ENCODE assay signal across 17 cellular contexts in the genomic region with DNA sequence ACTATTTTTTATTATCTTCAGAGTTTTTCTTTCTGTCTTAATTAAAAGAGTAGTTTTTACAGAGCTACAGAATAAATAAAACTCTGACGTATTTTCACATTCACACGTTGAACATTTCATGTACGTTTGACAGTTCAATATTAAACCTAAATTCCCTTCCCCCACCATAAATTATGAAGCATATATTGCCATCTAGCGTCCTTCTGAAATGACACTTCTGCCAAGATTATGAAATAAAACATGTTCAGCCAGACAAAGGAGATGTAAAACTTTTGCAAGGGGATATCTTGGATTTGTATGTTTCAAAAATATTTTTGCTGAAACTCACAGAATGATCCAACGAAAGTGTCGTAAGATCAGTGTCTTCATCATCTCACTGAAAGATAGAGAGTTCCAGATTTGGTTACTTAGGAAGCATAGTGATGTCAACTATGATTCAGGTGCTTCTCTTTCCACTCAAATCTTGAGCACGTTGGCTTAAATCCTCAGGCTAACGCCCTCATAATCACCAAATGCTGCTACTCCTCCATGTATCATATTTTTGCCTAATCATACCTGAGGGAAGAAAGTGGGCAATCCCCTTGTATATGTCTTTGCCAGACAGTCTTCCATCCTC.
DNase-seq lines count a peak whose midpoint lies in the region; ATAC-seq and TF ChIP-seq lines count a peak whose summit lies in the region.
"Had no signal": no experiment of that assay in that cellular context is flagged by ENCODE, and none has a peak within 500 bp of the region (broad histone marks: within the 10 kb centered on the region; RNA-seq: fewer than 3 reads in every experiment).

No MANE protein-coding gene starts in this region.

- H3K9me3 ChIP-seq in ovary: no peaks in the 10 kb centered on the region
- H3K9me3 ChIP-seq: lower lobe of right lung, neutrophil, suprapubic skin had no signal

- WGBS in ovary, 3 donors: 9 to 12% (median 10%) methylated on average over 8 of the region's 8 CpGs

- no peak overlapping the region for H3K27ac ChIP-seq in ovary
- H3K27ac ChIP-seq: lower lobe of right lung, neutrophil, suprapubic skin had no signal

- peak; percentile 11 for TF ChIP-seq CTCF in GM06990 (IDR thresholded peaks at IDR 0.05; ENCODE audit: insufficient read depth, low read length, poor library complexity, severe bottlenecking)
- no peak for TF ChIP-seq CTCF in ovary (IDR thresholded peaks at IDR 0.05)

- H3K36me3 ChIP-seq in GM06990 (ENCODE audit: control insufficient read depth, insufficient read depth, low read length): no peaks in the 10 kb centered on the region
- no peaks in the 10 kb centered on the region for H3K36me3 ChIP-seq in ovary
- H3K36me3 ChIP-seq: lower lobe of right lung, neutrophil, suprapubic skin had no signal

- H3K27me3 ChIP-seq in GM06990 (replicated peaks; ENCODE audit: control insufficient read depth, insufficient read depth, low read length) (no peaks in the 10 kb centered on the region), ovary (no peaks in the 10 kb centered on the region)
- H3K27me3 ChIP-seq: neutrophil, suprapubic skin had no signal

- TF ChIP-seq EP300 in ovary (IDR thresholded peaks at IDR 0.05): no peak

- TF ChIP-seq POLR2A in ovary (IDR thresholded peaks at IDR 0.05): no peak

- 0 out of 3 replicates have a peak, but pooled peaks have one; percentile 40 for ATAC-seq in SK-N-SH treated with all-trans-retinoic acid at 6 μM for 48 hours
- ATAC-seq in GM19351 (IDR thresholded peaks at IDR 0.05; ENCODE audit: unreplicated experiment): no peak
- ATAC-seq: activated T-helper 17 cell treated with anti-CD3 and anti-CD28 coated beads, Interleukin-2, amount 50 U/mL, for 72 hours; CD8-positive, alpha-beta T cell; lower lobe of right lung had no signal

- no peak for DNase-seq in GM06990 (ENCODE audit: extremely low read depth, insufficient read length)
- DNase-seq in Kasumi-1 (lab: John Stamatoyannopoulos, UW): peak; percentile 20 to 60
- peak; percentile 15 for DNase-seq in myocyte (ENCODE audit: low read depth)
- DNase-seq in cerebellum (ENCODE audit: low spot score): no peak
- DNase-seq in ovary: no peak
- DNase-seq in activated CD4-positive, alpha-beta T cell treated with anti-CD3 and anti-CD28 coated beads, Interleukin-2, amount 50 U/mL, for 48 hours: no peak
- DNase-seq: activated CD4-positive, alpha-beta T cell treated with anti-CD3 and anti-CD28 coated beads, Interleukin-2, amount 50 U/mL, for 1 hour; CD8-positive, alpha-beta T cell; lower lobe of right lung; NCI-H146; NCI-H774; small intestine had no signal

- no peaks in the 10 kb centered on the region for H3K4me1 ChIP-seq in ovary (ENCODE audit: insufficient read depth)
- H3K4me1 ChIP-seq: lower lobe of right lung, suprapubic skin had no signal

- intact Hi-C loops in ovary (cut with DNase I): no loop called here

- H3K4me3 ChIP-seq in GM06990 (replicated peaks; ENCODE audit: low read depth, low read length) (no peak overlapping the region), ovary (no peak overlapping the region)
- H3K4me3 ChIP-seq: lower lobe of right lung, suprapubic skin had no signal

TF ChIP-seq in SK-N-SH treated with all-trans-retinoic acid at 6 μM for 48 hours, 23 proteins besides CTCF, POLR2A, EP300 and RAD21:
- TF ChIP-seq, protein P1, sequence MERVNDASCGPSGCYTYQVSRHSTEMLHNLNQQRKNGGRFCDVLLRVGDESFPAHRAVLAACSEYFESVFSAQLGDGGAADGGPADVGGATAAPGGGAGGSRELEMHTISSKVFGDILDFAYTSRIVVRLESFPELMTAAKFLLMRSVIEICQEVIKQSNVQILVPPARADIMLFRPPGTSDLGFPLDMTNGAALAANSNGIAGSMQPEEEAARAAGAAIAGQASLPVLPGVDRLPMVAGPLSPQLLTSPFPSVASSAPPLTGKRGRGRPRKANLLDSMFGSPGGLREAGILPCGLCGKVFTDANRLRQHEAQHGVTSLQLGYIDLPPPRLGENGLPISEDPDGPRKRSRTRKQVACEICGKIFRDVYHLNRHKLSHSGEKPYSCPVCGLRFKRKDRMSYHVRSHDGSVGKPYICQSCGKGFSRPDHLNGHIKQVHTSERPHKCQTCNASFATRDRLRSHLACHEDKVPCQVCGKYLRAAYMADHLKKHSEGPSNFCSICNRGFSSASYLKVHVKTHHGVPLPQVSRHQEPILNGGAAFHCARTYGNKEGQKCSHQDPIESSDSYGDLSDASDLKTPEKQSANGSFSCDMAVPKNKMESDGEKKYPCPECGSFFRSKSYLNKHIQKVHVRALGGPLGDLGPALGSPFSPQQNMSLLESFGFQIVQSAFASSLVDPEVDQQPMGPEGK (CRISPR knock-in tag; IDR thresholded peaks at IDR 0.05; ENCODE audit: borderline replicate concordance): no peak
- TF ChIP-seq ZNF8 (CRISPR knock-in tag; IDR thresholded peaks at IDR 0.05) (no peak), TOX (CRISPR knock-in tag; IDR thresholded peaks at IDR 0.05; ENCODE audit: borderline replicate concordance) (no peak), ESRRG (CRISPR knock-in tag; IDR thresholded peaks at IDR 0.05) (no peak), RARB (CRISPR knock-in tag; IDR thresholded peaks at IDR 0.05) (no peak), TCF4 (CRISPR knock-in tag; IDR thresholded peaks at IDR 0.05; ENCODE audit: borderline replicate concordance) (no peak), GLIS3 (CRISPR knock-in tag; IDR thresholded peaks at IDR 0.05) (no peak), PPARA (CRISPR knock-in tag; IDR thresholded peaks at IDR 0.05; ENCODE audit: borderline replicate concordance) (no peak), SNAI2 (CRISPR knock-in tag; IDR thresholded peaks at IDR 0.05) (no peak), BACH2 (CRISPR knock-in tag; IDR thresholded peaks at IDR 0.05; ENCODE audit: borderline replicate concordance) (no peak), ZFP3 (CRISPR knock-in tag; IDR thresholded peaks at IDR 0.05) (no peak)
- TF ChIP-seq, protein P2, sequence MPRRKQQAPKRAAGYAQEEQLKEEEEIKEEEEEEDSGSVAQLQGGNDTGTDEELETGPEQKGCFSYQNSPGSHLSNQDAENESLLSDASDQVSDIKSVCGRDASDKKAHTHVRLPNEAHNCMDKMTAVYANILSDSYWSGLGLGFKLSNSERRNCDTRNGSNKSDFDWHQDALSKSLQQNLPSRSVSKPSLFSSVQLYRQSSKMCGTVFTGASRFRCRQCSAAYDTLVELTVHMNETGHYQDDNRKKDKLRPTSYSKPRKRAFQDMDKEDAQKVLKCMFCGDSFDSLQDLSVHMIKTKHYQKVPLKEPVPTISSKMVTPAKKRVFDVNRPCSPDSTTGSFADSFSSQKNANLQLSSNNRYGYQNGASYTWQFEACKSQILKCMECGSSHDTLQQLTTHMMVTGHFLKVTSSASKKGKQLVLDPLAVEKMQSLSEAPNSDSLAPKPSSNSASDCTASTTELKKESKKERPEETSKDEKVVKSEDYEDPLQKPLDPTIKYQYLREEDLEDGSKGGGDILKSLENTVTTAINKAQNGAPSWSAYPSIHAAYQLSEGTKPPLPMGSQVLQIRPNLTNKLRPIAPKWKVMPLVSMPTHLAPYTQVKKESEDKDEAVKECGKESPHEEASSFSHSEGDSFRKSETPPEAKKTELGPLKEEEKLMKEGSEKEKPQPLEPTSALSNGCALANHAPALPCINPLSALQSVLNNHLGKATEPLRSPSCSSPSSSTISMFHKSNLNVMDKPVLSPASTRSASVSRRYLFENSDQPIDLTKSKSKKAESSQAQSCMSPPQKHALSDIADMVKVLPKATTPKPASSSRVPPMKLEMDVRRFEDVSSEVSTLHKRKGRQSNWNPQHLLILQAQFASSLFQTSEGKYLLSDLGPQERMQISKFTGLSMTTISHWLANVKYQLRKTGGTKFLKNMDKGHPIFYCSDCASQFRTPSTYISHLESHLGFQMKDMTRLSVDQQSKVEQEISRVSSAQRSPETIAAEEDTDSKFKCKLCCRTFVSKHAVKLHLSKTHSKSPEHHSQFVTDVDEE (CRISPR knock-in tag; IDR thresholded peaks at IDR 0.05): no peak
- TF ChIP-seq, protein P3, sequence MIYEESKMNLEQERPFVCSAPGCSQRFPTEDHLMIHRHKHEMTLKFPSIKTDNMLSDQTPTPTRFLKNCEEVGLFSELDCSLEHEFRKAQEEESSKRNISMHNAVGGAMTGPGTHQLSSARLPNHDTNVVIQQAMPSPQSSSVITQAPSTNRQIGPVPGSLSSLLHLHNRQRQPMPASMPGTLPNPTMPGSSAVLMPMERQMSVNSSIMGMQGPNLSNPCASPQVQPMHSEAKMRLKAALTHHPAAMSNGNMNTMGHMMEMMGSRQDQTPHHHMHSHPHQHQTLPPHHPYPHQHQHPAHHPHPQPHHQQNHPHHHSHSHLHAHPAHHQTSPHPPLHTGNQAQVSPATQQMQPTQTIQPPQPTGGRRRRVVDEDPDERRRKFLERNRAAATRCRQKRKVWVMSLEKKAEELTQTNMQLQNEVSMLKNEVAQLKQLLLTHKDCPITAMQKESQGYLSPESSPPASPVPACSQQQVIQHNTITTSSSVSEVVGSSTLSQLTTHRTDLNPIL (CRISPR knock-in tag; IDR thresholded peaks at IDR 0.05; ENCODE audit: low read depth): no peak

Comparison
In these comparisons a context has a peak if more than half of its experiments do, and no peak if none do; other contexts are left out.
1. DNase-seq: peak in Kasumi-1 (2 of 2) and myocyte (single experiment); none in GM06990 (single experiment), cerebellum (single experiment), ovary (0 of 5) and activated CD4-positive, alpha-beta T cell treated with anti-CD3 and anti-CD28 coated beads, Interleukin-2, amount 50 U/mL, for 48 hours (0 of 2).